8 cellular contexts compared by ENCODE assay signal in the genomic region with DNA sequence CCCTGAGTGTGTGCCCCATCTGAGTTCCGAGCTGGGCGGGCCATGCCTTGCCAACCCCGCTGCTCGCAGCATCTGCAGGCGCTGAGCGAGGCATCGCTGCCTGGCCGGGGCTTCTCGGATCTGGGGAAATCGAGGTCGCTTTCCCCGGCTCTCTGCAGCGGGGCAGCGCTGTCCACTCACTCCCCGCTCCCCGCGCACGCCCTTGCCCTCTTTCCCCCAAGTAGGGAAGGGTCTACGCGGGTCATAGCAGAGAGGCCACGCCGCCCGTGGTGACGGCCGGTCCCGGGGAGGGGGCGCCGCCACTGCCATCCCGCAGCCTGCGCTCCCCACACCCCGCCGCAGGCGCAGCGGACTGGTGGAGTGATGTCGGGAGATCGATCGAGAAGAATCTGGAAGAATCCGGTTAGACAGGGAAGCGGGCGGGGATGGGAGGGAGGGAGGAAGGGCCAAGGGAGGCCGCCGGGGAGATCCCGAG. TPM values are rescaled to one million over a fixed set of nuclear protein-coding genes. Genes with fewer than 3 reads are reported as not detected.
DNase-seq lines count a peak whose midpoint lies in the region; ATAC-seq and TF ChIP-seq lines count a peak whose summit lies in the region.

No MANE protein-coding gene starts in this region.

- peak overlapping the region; percentile 42 for H3K27ac ChIP-seq in thymus (ENCODE audit: low read depth)

- no peak for TF ChIP-seq CTCF in epithelial cell of esophagus (IDR thresholded peaks at IDR 0.05; ENCODE audit: insufficient read depth, low read depth, low read length, missing control alignments)

- no peaks in the 10 kb centered on the region for H3K9me3 Mint-ChIP-seq in activated CD4-positive, alpha-beta T cell treated with anti-CD3 and anti-CD28 coated beads, Interleukin-2, amount 10 ng/mL, durations not matched to agents 7 days and 5 days

- peaks cover 22% of the 10 kb centered on the region for H3K36me3 Mint-ChIP-seq in activated CD4-positive, alpha-beta T cell treated with anti-CD3 and anti-CD28 coated beads, Interleukin-2, amount 10 ng/mL, durations not matched to agents 7 days and 5 days (ENCODE audit: low read depth)

- ATAC-seq in HG02759 (IDR thresholded peaks at IDR 0.05; ENCODE audit: unreplicated experiment) = peak; percentile 4
- ATAC-seq in GM21526 (IDR thresholded peaks at IDR 0.05; ENCODE audit: low FRiP score, unreplicated experiment) = no peak

- H3K27me3 ChIP-seq in thymus (ENCODE audit: control insufficient read depth, insufficient read depth) = no peaks in the 10 kb centered on the region

- H3K36me3 ChIP-seq in thymus (ENCODE audit: control insufficient read depth, insufficient read depth) = peaks cover 23% of the 10 kb centered on the region

- 3% methylated on average over 43 of the region's 43 CpGs for WGBS in thymus

- peaks cover 4% of the 10 kb centered on the region for H3K4me1 ChIP-seq in thymus (ENCODE audit: control insufficient read depth, insufficient read depth, low read length)

- H3K4me3 Mint-ChIP-seq in activated CD4-positive, alpha-beta T cell treated with anti-CD3 and anti-CD28 coated beads, Interleukin-2, amount 10 ng/mL, durations not matched to agents 7 days and 5 days = peak overlapping the region; percentile 82

- H3K27me3 Mint-ChIP-seq in activated CD4-positive, alpha-beta T cell treated with anti-CD3 and anti-CD28 coated beads, Interleukin-2, amount 10 ng/mL, durations not matched to agents 7 days and 5 days = peaks cover 5% of the 10 kb centered on the region

- CTCF ChIA-PET in activated CD4-positive, alpha-beta T cell treated with anti-CD3 and anti-CD28 coated beads, Interleukin-2, amount 10 ng/mL, durations not matched to agents 7 days and 5 days (lab: Charles Lee) = interaction anchor here (0.5 to 1.1 kb wide), 2 partner anchors 10 to 1116 kb away, joined by 4 to 8 read pairs; no protein-coding TSS in a partner anchor

- peak overlapping the region; percentile 90 for H3K4me3 ChIP-seq in epithelial cell of esophagus (ENCODE audit: low read length)
- H3K4me3 ChIP-seq in thymus (ENCODE audit: low read length) = peak overlapping the region; percentile 85

- DNase-seq in COLO668 (lab: John Stamatoyannopoulos, UW; ENCODE audit: unreplicated experiment) = peak; percentile 44
- DNase-seq in activated CD4-positive, alpha-beta T cell treated with anti-CD3 and anti-CD28 coated beads, Interleukin-2, amount 10 ng/mL, durations not matched to agents 7 days and 5 days = no peak
- no peak for DNase-seq in epithelial cell of esophagus (ENCODE audit: low read depth)
- peak; percentile 83 for DNase-seq in mucosa of gallbladder (ENCODE audit: low spot score)
- no peak for DNase-seq in NCI-H82 (lab: John Stamatoyannopoulos, UW)

- H3K4me1 Mint-ChIP-seq in activated CD4-positive, alpha-beta T cell treated with anti-CD3 and anti-CD28 coated beads, Interleukin-2, amount 10 ng/mL, durations not matched to agents 7 days and 5 days = peaks cover 18% of the 10 kb centered on the region

- no peaks in the 10 kb centered on the region for H3K9me3 ChIP-seq in thymus (ENCODE audit: control insufficient read depth)

- peak overlapping the region; percentile 50 for H3K27ac Mint-ChIP-seq in activated CD4-positive, alpha-beta T cell treated with anti-CD3 and anti-CD28 coated beads, Interleukin-2, amount 10 ng/mL, durations not matched to agents 7 days and 5 days

- POLR2A ChIA-PET in activated CD4-positive, alpha-beta T cell treated with anti-CD3 and anti-CD28 coated beads, Interleukin-2, amount 10 ng/mL, durations not matched to agents 7 days and 5 days (lab: Charles Lee) = no interaction called here

RNA-seq across cellular contexts. Expression of gene FKBP4, which starts 0.5 kb away (rescaled TPM):
- total RNA-seq in activated CD4-positive, alpha-beta T cell treated with anti-CD3 and anti-CD28 coated beads, Interleukin-2, amount 10 ng/mL, durations not matched to agents 7 days and 5 days = 10 to 100 TPM; 47.2 to 68.2 TPM
- 140 TPM for total RNA-seq in mucosa of gallbladder
- 23.8 TPM for polyA plus RNA-seq in thymus

RNA-seq across cellular contexts. Expression of gene ITFG2, which starts 18.2 kb away (rescaled TPM):
- 10 to 100 TPM; 43.5 to 48.2 TPM for total RNA-seq in activated CD4-positive, alpha-beta T cell treated with anti-CD3 and anti-CD28 coated beads, Interleukin-2, amount 10 ng/mL, durations not matched to agents 7 days and 5 days
- total RNA-seq in mucosa of gallbladder = 43.4 TPM
- polyA plus RNA-seq in thymus = 40.6 TPM

RNA-seq across cellular contexts. Expression of gene NRIP2, which starts 40.5 kb away (rescaled TPM):
- total RNA-seq in activated CD4-positive, alpha-beta T cell treated with anti-CD3 and anti-CD28 coated beads, Interleukin-2, amount 10 ng/mL, durations not matched to agents 7 days and 5 days = not detected
- total RNA-seq in mucosa of gallbladder = 3.2 TPM
- 1.1 TPM for polyA plus RNA-seq in thymus

Comparison
In these comparisons a context has a peak if more than half of its experiments do, and no peak if none do; other contexts are left out.
1. DNase-seq: peak in COLO668 (single experiment) and mucosa of gallbladder (single experiment); none in activated CD4-positive, alpha-beta T cell treated with anti-CD3 and anti-CD28 coated beads, Interleukin-2, amount 10 ng/mL, durations not matched to agents 7 days and 5 days (single experiment), epithelial cell of esophagus (single experiment) and NCI-H82 (single experiment).